Comparison of ENCODE assay signal across 8 cellular contexts in the genomic region with DNA sequence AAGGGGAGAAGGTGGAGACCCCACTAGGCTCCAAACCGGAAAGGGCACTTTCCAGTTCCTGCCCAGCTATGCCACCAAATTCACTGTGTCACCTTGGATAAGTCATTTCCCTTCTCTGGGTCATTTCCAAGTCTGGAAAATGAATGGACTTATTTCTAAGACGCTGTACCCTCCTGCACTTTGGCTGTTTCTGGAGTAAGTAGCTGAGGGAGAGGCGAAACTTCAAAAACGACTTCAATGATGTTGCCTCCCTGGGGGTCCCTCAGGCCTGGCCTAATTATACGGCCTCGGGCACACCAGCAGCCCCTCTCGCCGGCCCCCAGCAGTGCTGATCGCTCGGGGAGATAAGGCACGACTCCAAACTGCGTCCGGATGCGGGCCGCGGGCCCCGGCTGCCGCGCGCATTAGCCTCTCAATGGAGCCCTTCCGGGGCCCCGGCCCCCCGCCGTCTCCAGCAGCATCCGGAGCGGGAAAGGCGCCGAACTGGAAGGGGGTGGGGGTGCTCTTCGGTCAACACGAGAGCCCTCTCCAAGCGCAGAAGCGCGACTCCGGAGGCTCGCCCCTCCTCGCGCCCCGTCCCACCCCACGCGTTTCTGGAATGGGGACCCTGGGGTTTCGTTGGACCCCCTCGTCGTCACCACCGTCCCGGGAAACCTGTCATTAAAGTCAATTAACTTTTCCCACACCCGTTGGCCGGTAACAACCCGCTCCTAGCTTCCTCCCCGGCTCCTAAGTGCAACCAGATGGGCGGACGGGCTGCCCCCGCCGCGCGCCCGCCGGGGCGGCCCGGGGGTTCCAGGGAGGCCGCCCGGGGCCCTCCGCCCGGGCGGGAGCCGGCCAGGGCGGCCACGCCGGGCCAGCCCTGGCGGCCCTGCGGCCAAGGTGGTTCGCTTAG. TPM values are rescaled to one million over a fixed set of nuclear protein-coding genes. Genes with fewer than 3 reads are reported as not detected.
DNase-seq lines count a peak whose midpoint lies in the region; ATAC-seq and TF ChIP-seq lines count a peak whose summit lies in the region.

No MANE protein-coding gene starts in this region.

- peak overlapping the region; percentile 42; the same call in 1 of the 2 replicates for H3K27ac ChIP-seq in MM.1S (ENCODE audit: low read length)

- H3K36me3 ChIP-seq in MM.1S (replicated peaks; ENCODE audit: insufficient read depth, low read length): no peaks in the 10 kb centered on the region

- peak overlapping the region; percentile 86 for H3K27ac Mint-ChIP-seq in nephron progenitor cell

- POLR2A ChIA-PET in GM10248 (lab: Yijun Ruan, JAX): no interaction called here

- peaks cover 56% of the 10 kb centered on the region for H3F3A ChIP-seq in MM.1S (ENCODE audit: insufficient read depth, low read length)

- H3K9me3 ChIP-seq in MM.1S (replicated peaks; ENCODE audit: insufficient read depth, low read length): no peaks in the 10 kb centered on the region

- CTCF ChIA-PET in GM10248 (lab: Yijun Ruan, JAX): interaction anchor here (0.9 to 4.5 kb wide), 3 partner anchors 11 to 360 kb away, joined by 3 to 22 read pairs (median 4); no protein-coding TSS in a partner anchor

- H3K9me2 ChIP-seq in MM.1S (replicated peaks; ENCODE audit: insufficient read depth, low read length): no peaks in the 10 kb centered on the region

- H3K27me3 ChIP-seq in MM.1S (replicated peaks; ENCODE audit: insufficient read depth, low read length): no peaks in the 10 kb centered on the region

- H3K4me1 Mint-ChIP-seq in nephron progenitor cell: peaks cover 55% of the 10 kb centered on the region

- H3K9ac ChIP-seq in MM.1S (ENCODE audit: low read length): peak overlapping the region; percentile 33; the same call in 1 of the 2 replicates

- H3K4me3 Mint-ChIP-seq in nephron progenitor cell: peak overlapping the region; percentile 92

- DNase-seq in GM10248 (ENCODE audit: extremely low spot score): peak; percentile 38
- DNase-seq in MM.1S: no peak
- peak; percentile 61 for DNase-seq in activated CD8-positive, alpha-beta memory T cell treated with anti-CD3 and anti-CD28 coated beads, Interleukin-2, amount 50 U/mL, for 48 hours
- DNase-seq in fibroblast of villous mesenchyme (ENCODE audit: low read depth): peak; percentile 76
- DNase-seq in nephron progenitor cell: peak; percentile 70
- no peak for DNase-seq in SKM-1 treated with dmso at 0.1 percent for 144 hours (lab: John Stamatoyannopoulos, UW; ENCODE audit: unreplicated experiment)

- no peaks in the 10 kb centered on the region for H3K9me3 Mint-ChIP-seq in nephron progenitor cell

- TF ChIP-seq CTCF in GM10248 (IDR thresholded peaks at IDR 0.05; ENCODE audit: control extremely low read depth, extremely low read depth, low read depth, missing control alignments) (no peak), MM.1S (IDR thresholded peaks at IDR 0.05; ENCODE audit: low read length) (no peak), fibroblast of villous mesenchyme (IDR thresholded peaks at IDR 0.05; ENCODE audit: insufficient read depth, low read depth, low read length) (no peak), nephron progenitor cell (IDR thresholded peaks at IDR 0.05) (no peak)

- H3K27me3 Mint-ChIP-seq in nephron progenitor cell (ENCODE audit: low read depth, poor library complexity): peaks cover 20% of the 10 kb centered on the region

- ATAC-seq in GM18909 (IDR thresholded peaks at IDR 0.05; ENCODE audit: poor library complexity, unreplicated experiment): no peak
- ATAC-seq in HG03108 (IDR thresholded peaks at IDR 0.05; ENCODE audit: unreplicated experiment): no peak

- no peaks in the 10 kb centered on the region for H4K20me1 ChIP-seq in MM.1S (ENCODE audit: insufficient read depth, low read length)

- no peaks in the 10 kb centered on the region for H3K36me3 Mint-ChIP-seq in nephron progenitor cell (ENCODE audit: low read depth)

- H3K79me2 ChIP-seq in MM.1S (ENCODE audit: low read length): 0 out of 2 replicates have a peak, but pooled peaks cover 6% of the 10 kb centered on the region

- no peak overlapping the region for H2AFZ ChIP-seq in MM.1S (ENCODE audit: low read length)

- peak overlapping the region; percentile 33; the same call in 1 of the 2 replicates for H3K4me2 ChIP-seq in MM.1S (ENCODE audit: low read depth, low read length)

- H3K4me3 ChIP-seq in MM.1S (ENCODE audit: low read length) (peak overlapping the region; percentile 12; the same call in 1 of the 2 replicates), fibroblast of villous mesenchyme (ENCODE audit: low read depth, low read length) (peak overlapping the region; percentile 47)

- H3K4me1 ChIP-seq in MM.1S (ENCODE audit: low read length): peaks cover 37% of the 10 kb centered on the region

RNA-seq across cellular contexts. Expression of a gene that starts 4.8 kb away (rescaled TPM):
- total RNA-seq in fibroblast of villous mesenchyme: 5.8 and 13.4 TPM in 2 replicates

Comparison
In these comparisons a context has a peak if more than half of its experiments do, and no peak if none do; other contexts are left out.
1. DNase-seq: peak in GM10248 (single experiment), activated CD8-positive, alpha-beta memory T cell treated with anti-CD3 and anti-CD28 coated beads, Interleukin-2, amount 50 U/mL, for 48 hours (single experiment), fibroblast of villous mesenchyme (single experiment) and nephron progenitor cell (single experiment); none in MM.1S (single experiment) and SKM-1 treated with dmso at 0.1 percent for 144 hours (single experiment).